ENCODE assay signal across 19 cellular contexts in genomic region chr2:109353806-109354745, GRCh38.
DNase-seq lines count a peak whose midpoint lies in the region; ATAC-seq and TF ChIP-seq lines count a peak whose summit lies in the region.
"Had no signal": no experiment of that assay in that cellular context is flagged by ENCODE, and none has a peak within 500 bp of the region (broad histone marks: within the 10 kb centered on the region; RNA-seq: fewer than 3 reads in every experiment).

No MANE protein-coding gene starts in this region.

- no peak overlapping the region for H3K4me3 ChIP-seq in lung
- H3K4me3 ChIP-seq: GM23338, PC-9, SJCRH30 had no signal

- H3K9me3 ChIP-seq in lung (ENCODE audit: control insufficient read depth in 2 of 2, insufficient read depth in 1 of 2, low read length in 1 of 2), result no peaks in the 10 kb centered on the region
- H3K9me3 ChIP-seq: SJCRH30 had no signal

- ATAC-seq in lung (ENCODE audit: insufficient read depth, low FRiP score) (no peak), HG02678 (IDR thresholded peaks at IDR 0.05; ENCODE audit: unreplicated experiment) (no peak), GM21423 (IDR thresholded peaks at IDR 0.05; ENCODE audit: unreplicated experiment) (no peak), GM18868 (IDR thresholded peaks at IDR 0.05; ENCODE audit: unreplicated experiment) (no peak)
- ATAC-seq: GM23338 had no signal

- no peak for TF ChIP-seq CTCF in lung (IDR thresholded peaks at IDR 0.05; ENCODE audit: control extremely low read depth, extremely low read depth)

- H3K36me3 ChIP-seq in lung (ENCODE audit: control insufficient read depth in 2 of 2, insufficient read depth in 2 of 2, low read length in 2 of 2), result no peaks in the 10 kb centered on the region
- H3K36me3 ChIP-seq: SJCRH30 had no signal

- peak; percentile 42 for DNase-seq in activated CD8-positive, alpha-beta memory T cell treated with anti-CD3 and anti-CD28 coated beads for 24 hours
- no peak for DNase-seq in activated CD8-positive, alpha-beta memory T cell treated with anti-CD3 and anti-CD28 coated beads, Interleukin-2, amount 50 U/mL, for 4 hours
- DNase-seq in activated CD8-positive, alpha-beta memory T cell treated with anti-CD3 and anti-CD28 coated beads, Interleukin-2, amount 50 U/mL, for 48 hours, result peak; percentile 38
- peak; percentile 9 for DNase-seq in lung (ENCODE audit: low spot score)
- DNase-seq in ureter (ENCODE audit: low spot score), result peak; percentile 13
- DNase-seq: Caco-2; CD4-positive, CD25-positive, alpha-beta regulatory T cell; GF-D8; NCI-H1436 treated with DMSO at 0.1 percent for 48 hours; NCI-H2029 treated with DMSO at 0.1 percent for 48 hours; NCI-H2171; NCI-H526; PC-9; SJCRH30 had no signal

- peaks cover 5 to 21% of the 10 kb centered on the region in 2 donors for H3K4me1 ChIP-seq in lung (ENCODE audit: control insufficient read depth in 2 of 2, insufficient read depth in 2 of 2, low read length in 2 of 2)
- H3K4me1 ChIP-seq: Caco-2 had no signal

- 91 to 95% methylated on average over 22 of the region's 22 CpGs for WGBS in lung, 2 donors

- no peaks in the 10 kb centered on the region for H3K27me3 ChIP-seq in lung (ENCODE audit: control insufficient read depth, insufficient read depth)
- H3K27me3 ChIP-seq: SJCRH30 had no signal

- no peak overlapping the region for H3K27ac ChIP-seq in lung (ENCODE audit: low read depth in 1 of 2, low read length in 1 of 2)
- H3K27ac ChIP-seq: KMS-11, PC-9, SJCRH30 had no signal
